8 cellular contexts compared by ENCODE assay signal in genomic region chr9:125747053-125747764, GRCh38. TPM values are rescaled to one million over a fixed set of nuclear protein-coding genes. Genes with fewer than 3 reads are reported as not detected.
DNase-seq lines count a peak whose midpoint lies in the region; ATAC-seq, FAIRE-seq and TF ChIP-seq lines count a peak whose summit lies in the region.

TSS of gene PBX3 (plus strand) at chr9:125747373.

- DNase-seq in A549 (ENCODE audit: low read depth in 1 of 2, low spot score in 1 of 2) = peak; percentile 31 to 41
- DNase-seq in RWPE2 (ENCODE audit: low spot score) = no peak
- DNase-seq in activated naive CD4-positive, alpha-beta T cell treated with anti-CD3 and anti-CD28 coated beads, Interleukin-2, amount 10 ng/mL, durations not matched to agents 7 days and 5 days = peak; percentile 64
- peak; percentile 82 for DNase-seq in Right ventricle myocardium inferior (ENCODE audit: missing footprints)
- DNase-seq in ovary = peak; percentile 63 to 81 (median 75)
- peak; percentile 62 to 87 for DNase-seq in aorta

- peak within 1 kb of the TSS; percentile 87 to 97 for H3K27ac ChIP-seq in A549
- peak within 1 kb of the TSS; percentile 70 for H3K27ac ChIP-seq in RWPE2 (ENCODE audit: poor library complexity, severe bottlenecking)
- H3K27ac ChIP-seq in ovary = peak within 1 kb of the TSS; percentile 87 to 90
- H3K27ac ChIP-seq in aorta (ENCODE audit: low read depth in 1 of 2, low read length in 2 of 2) = peak within 1 kb of the TSS; percentile 76 to 78

- H3K4me1 ChIP-seq in A549 = peaks cover 10% of the 10 kb centered on the region; the same call in 1 of the 3 replicates
- H3K4me1 ChIP-seq in RWPE2 (ENCODE audit: insufficient read depth, poor library complexity, severe bottlenecking) = peaks cover 24% of the 10 kb centered on the region
- no peaks in the 10 kb centered on the region for H3K4me1 ChIP-seq in ovary (ENCODE audit: insufficient read depth)
- no peaks in the 10 kb centered on the region for H3K4me1 ChIP-seq in aorta (ENCODE audit: control insufficient read depth in 1 of 2, insufficient read depth in 2 of 2, low read length in 2 of 2)

- no peak for FAIRE-seq in A549 (lab: Jason Lieb, UNC)

- WGBS in A549 (ENCODE audit: missing lambda C conversion rate) = 0% methylated on average over 21 of the region's 107 CpGs
- 0 to 1% (median 1%) methylated on average over 28 to 107 of the region's 107 CpGs for WGBS in ovary, 3 donors
- 1% methylated on average over 27 to 107 of the region's 107 CpGs for WGBS in aorta, 2 donors

- H3K27me3 ChIP-seq in RWPE2 (ENCODE audit: insufficient read depth, poor library complexity, severe bottlenecking) (no peaks in the 10 kb centered on the region), ovary (no peaks in the 10 kb centered on the region), aorta (ENCODE audit: control insufficient read depth in 1 of 2, insufficient read depth in 2 of 2, low read length in 1 of 2) (no peaks in the 10 kb centered on the region)

- POLR2A ChIA-PET in A549 (lab: Yijun Ruan, JAX) = interaction anchor here (1.5 kb wide), 1 partner anchor 40 kb away, joined by 9 read pairs; the partner anchor contains the start of gene MAPKAP1

- H3K9me3 ChIP-seq in A549 = no peaks in the 10 kb centered on the region
- H3K9me3 ChIP-seq in RWPE2 (ENCODE audit: severe bottlenecking) = no peaks in the 10 kb centered on the region
- no peaks in the 10 kb centered on the region for H3K9me3 ChIP-seq in ovary
- no peaks in the 10 kb centered on the region for H3K9me3 ChIP-seq in aorta (ENCODE audit: control insufficient read depth, low read length)

- H3K36me3 Mint-ChIP-seq in activated naive CD4-positive, alpha-beta T cell treated with anti-CD3 and anti-CD28 coated beads, Interleukin-2, amount 10 ng/mL, durations not matched to agents 7 days and 5 days = peaks cover 13% of the 10 kb centered on the region

- no peak for TF ChIP-seq RAD21 in A549 (conservative IDR thresholded peaks at IDR 0.05 in 1 of 2, IDR thresholded peaks at IDR 0.05 in 1 of 2)

- H3K36me3 ChIP-seq in RWPE2 (ENCODE audit: low read depth) (peaks cover 9% of the 10 kb centered on the region), ovary (no peaks in the 10 kb centered on the region), aorta (ENCODE audit: control insufficient read depth in 1 of 2, insufficient read depth in 2 of 2, low read length in 1 of 2) (no peaks in the 10 kb centered on the region)

- TF ChIP-seq CTCF in A549 (IDR thresholded peaks at IDR 0.05) = no peak
- TF ChIP-seq CTCF in RWPE2 (IDR thresholded peaks at IDR 0.05; ENCODE audit: poor library complexity, severe bottlenecking) = no peak
- no peak for TF ChIP-seq CTCF in ovary (IDR thresholded peaks at IDR 0.05)

- H3K27me3 Mint-ChIP-seq in activated naive CD4-positive, alpha-beta T cell treated with anti-CD3 and anti-CD28 coated beads, Interleukin-2, amount 10 ng/mL, durations not matched to agents 7 days and 5 days = peaks cover 25% of the 10 kb centered on the region

- H3K4me2 ChIP-seq in A549 = peak within 1 kb of the TSS; percentile 84

- no peaks in the 10 kb centered on the region for H3K9me3 Mint-ChIP-seq in activated naive CD4-positive, alpha-beta T cell treated with anti-CD3 and anti-CD28 coated beads, Interleukin-2, amount 10 ng/mL, durations not matched to agents 7 days and 5 days

- no peak for TF ChIP-seq EP300 in A549 (IDR thresholded peaks at IDR 0.05)
- TF ChIP-seq EP300 in ovary (IDR thresholded peaks at IDR 0.05) = no peak

- H3K4me3 Mint-ChIP-seq in activated naive CD4-positive, alpha-beta T cell treated with anti-CD3 and anti-CD28 coated beads, Interleukin-2, amount 10 ng/mL, durations not matched to agents 7 days and 5 days = peak within 1 kb of the TSS; percentile 89

- CTCF ChIA-PET in A549 (lab: Yijun Ruan, JAX) = no interaction called here
- CTCF ChIA-PET in activated naive CD4-positive, alpha-beta T cell treated with anti-CD3 and anti-CD28 coated beads, Interleukin-2, amount 10 ng/mL, durations not matched to agents 7 days and 5 days (lab: Charles Lee) = no interaction called here

- H3K4me1 Mint-ChIP-seq in activated naive CD4-positive, alpha-beta T cell treated with anti-CD3 and anti-CD28 coated beads, Interleukin-2, amount 10 ng/mL, durations not matched to agents 7 days and 5 days = peaks cover 38% of the 10 kb centered on the region

- H3K4me3 ChIP-seq in A549 = peak within 1 kb of the TSS; percentile 74
- peak within 1 kb of the TSS; percentile 82 for H3K4me3 ChIP-seq in RWPE2 (ENCODE audit: severe bottlenecking)
- H3K4me3 ChIP-seq in ovary = peak within 1 kb of the TSS; percentile 77
- peak within 1 kb of the TSS; percentile 93 to 99 for H3K4me3 ChIP-seq in aorta (ENCODE audit: low read length in 2 of 2)

- intact Hi-C loops in Right ventricle myocardium inferior (cut with DNase I) = loop anchor here (2.0 to 5.0 kb wide), 5 partner anchors 40 to 340 kb away; partner anchors contain the start of gene MAPKAP1
- intact Hi-C loops in ovary (cut with DNase I) = loop anchor here in 2 of 4 donors (5.0 to 10.0 kb wide), 4 partner anchors 140 to 478 kb away; no protein-coding TSS in a partner anchor
- intact Hi-C loops in aorta (cut with DNase I) = loop anchor here (5.0 kb wide), 3 partner anchors 40 to 975 kb away; partner anchors contain the start of genes MAPKAP1 (in 2 of the 2) and NR6A1 (in 1 of the 2)

- peak within 1 kb of the TSS; percentile 93 for H3K27ac Mint-ChIP-seq in activated naive CD4-positive, alpha-beta T cell treated with anti-CD3 and anti-CD28 coated beads, Interleukin-2, amount 10 ng/mL, durations not matched to agents 7 days and 5 days

- ATAC-seq in A549 = peak in 1 of 2 experiments; percentile 27; a peak in 3 of 6 replicates
- peak; percentile 23 for ATAC-seq in GM18505 (IDR thresholded peaks at IDR 0.05; ENCODE audit: unreplicated experiment)
- peak; percentile 16 for ATAC-seq in HG03097 (IDR thresholded peaks at IDR 0.05; ENCODE audit: low FRiP score, unreplicated experiment)
- no peak for ATAC-seq in RWPE2 (ENCODE audit: low read depth)
- ATAC-seq in Right ventricle myocardium inferior = no peak
- peak; percentile 4 for ATAC-seq in aorta (ENCODE audit: low FRiP score)

- TF ChIP-seq POLR2A in A549 (IDR thresholded peaks at IDR 0.05; ENCODE audit: low read length) (no peak), GM18505 (IDR thresholded peaks at IDR 0.05; ENCODE audit: borderline replicate concordance, extremely low read depth, insufficient read depth, insufficient read length) (peak; percentile 32), ovary (IDR thresholded peaks at IDR 0.05) (peak; percentile 16)

TF ChIP-seq in A549, 52 proteins besides CTCF, POLR2A, EP300 and RAD21 (continues in another document):
- no peak for TF ChIP-seq RFX5 (IDR thresholded peaks at IDR 0.05)
- TF ChIP-seq HOXB13 (CRISPR knock-in tag; IDR thresholded peaks at IDR 0.05; ENCODE audit: low read depth) = no peak
- no peak for TF ChIP-seq SMC3 (IDR thresholded peaks at IDR 0.05)
- TF ChIP-seq CHD2 (IDR thresholded peaks at IDR 0.05; ENCODE audit: low read length, partially characterized antibody) = no peak
- no peak for TF ChIP-seq REST (IDR thresholded peaks at IDR 0.05)
- no peak for TF ChIP-seq CBX8 (IDR thresholded peaks at IDR 0.05)
- TF ChIP-seq RCOR1 (IDR thresholded peaks at IDR 0.05; ENCODE audit: low read depth, low read length) = no peak
- peak; percentile 41; the same call in 1 of the 2 replicates for TF ChIP-seq MAX (IDR thresholded peaks at IDR 0.05)
- peak in 1 of 2 experiments; percentile 17; a peak in 1 of 5 replicates for TF ChIP-seq JUN (IDR thresholded peaks at IDR 0.05)

RNA-seq across cellular contexts. Expression of gene PBX3, which starts in this region (rescaled TPM):
- polyA plus RNA-seq in A549 (2011; rRNA removed) (20.7 and 23.5 TPM in 2 replicates), A549 (2017; fragmentation: RNase III; extraction: RNeasy Plus Mini Kit Qiagen cat#74134 plus additional on column Dnase treatment) (10.5 to 11.2 TPM (median 10.7 TPM) in 3 replicates), ovary (10 to 100 TPM; 52.6 to 72.8 TPM), aorta (10 to 100 TPM; 10.3 to 16.0 TPM)
- 11.8 and 13.8 TPM in 2 replicates for polyA plus RNA-seq in A549 (2012; cell fraction: cytosol; rRNA removed)
- polyA plus RNA-seq in A549 (2012; cell fraction: nucleus; rRNA removed) = 6.2 and 10.4 TPM in 2 replicates
- polyA minus RNA-seq in A549 (2011; rRNA and poly(A)+ RNA removed) = 12.9 and 13.8 TPM in 2 replicates
- total RNA-seq in Right ventricle myocardium inferior (49.4 TPM), ovary (100 to 1,000 TPM in 5 of 7 donors, 10 to 100 TPM in 2; 81.5 to 199 (median 149) TPM), aorta (10 to 100 TPM; 21.6 to 44.7 TPM)

Comparison
In these comparisons a context has a peak if more than half of its experiments do, and no peak if none do; other contexts are left out.
1. ATAC-seq: peak in GM18505 (single experiment), HG03097 (single experiment) and aorta (single experiment); none in RWPE2 (single experiment) and Right ventricle myocardium inferior (single experiment).
2. Peak in every context shown above with its lines, with median percentiles within 50 percentile points of each other: H3K27ac ChIP-seq and H3K4me3 ChIP-seq.